Comparison of ENCODE assay signal across 9 cellular contexts in genomic region chr13:94620286-94620896, GRCh38. TPM values are rescaled to one million over a fixed set of nuclear protein-coding genes. Genes with fewer than 3 reads are reported as not detected.
DNase-seq lines count a peak whose midpoint lies in the region; ATAC-seq and TF ChIP-seq lines count a peak whose summit lies in the region.
"Had no signal": no experiment of that assay in that cellular context is flagged by ENCODE, and none has a peak within 500 bp of the region (broad histone marks: within the 10 kb centered on the region; RNA-seq: fewer than 3 reads in every experiment).

No MANE protein-coding gene starts in this region.

- no peaks in the 10 kb centered on the region for H3K27me3 Mint-ChIP-seq in CD14-positive monocyte (ENCODE audit: low read depth in 3 of 3)

- ATAC-seq in GM18499 (IDR thresholded peaks at IDR 0.05; ENCODE audit: insufficient read depth, unreplicated experiment): peak; percentile 80
- peak; percentile 82 for ATAC-seq in HG02798 (IDR thresholded peaks at IDR 0.05; ENCODE audit: poor library complexity, unreplicated experiment)

- intact Hi-C loops in CD14-positive monocyte (cut with micrococcal nuclease): no loop called here
- intact Hi-C loops in vagina (cut with DNase I): loop anchor here (5.0 kb wide), 1 partner anchor 188 kb away; no protein-coding TSS in a partner anchor

- H3K27ac Mint-ChIP-seq in CD14-positive monocyte: no peak overlapping the region

- TF ChIP-seq RAD21 in liver (IDR thresholded peaks at IDR 0.05): peak; percentile 70 to 81

- H3K27ac ChIP-seq in liver (ENCODE audit: low read depth in 1 of 2, low read length in 2 of 2): no peak overlapping the region
- no peak overlapping the region for H3K27ac ChIP-seq in vagina
- H3K27ac ChIP-seq: SJCRH30 had no signal

- H3K4me3 ChIP-seq in liver (ENCODE audit: low read depth in 1 of 3, low read length in 3 of 3) (no peak overlapping the region), vagina (no peak overlapping the region)
- H3K4me3 ChIP-seq: SJCRH30 had no signal

- no peak overlapping the region for H3K4me3 Mint-ChIP-seq in CD14-positive monocyte

- H3K9ac ChIP-seq in liver (ENCODE audit: low read depth in 1 of 2, low read length in 2 of 2): no peak overlapping the region

- no peaks in the 10 kb centered on the region for H3K27me3 ChIP-seq in liver (ENCODE audit: control insufficient read depth in 4 of 4, insufficient read depth in 4 of 4, low read length in 3 of 4)
- H3K27me3 ChIP-seq in vagina: no peaks in the 10 kb centered on the region
- H3K27me3 ChIP-seq: SJCRH30 had no signal

- H3K36me3 Mint-ChIP-seq in CD14-positive monocyte: peaks cover 16 to 46% of the 10 kb centered on the region in 2 donors

- no peaks in the 10 kb centered on the region for H3K9me3 ChIP-seq in liver (ENCODE audit: control insufficient read depth in 4 of 4, low read length in 3 of 4)
- no peaks in the 10 kb centered on the region for H3K9me3 ChIP-seq in vagina
- H3K9me3 ChIP-seq: SJCRH30 had no signal

- TF ChIP-seq POLR2A in vagina (IDR thresholded peaks at IDR 0.05): no peak

- H3K4me1 ChIP-seq in liver (ENCODE audit: control insufficient read depth in 4 of 4, insufficient read depth in 4 of 4, low read length in 3 of 4): no peaks in the 10 kb centered on the region
- no peaks in the 10 kb centered on the region for H3K4me1 ChIP-seq in vagina

- TF ChIP-seq CTCF in CD14-positive monocyte (IDR thresholded peaks at IDR 0.05) (peak; percentile 58), liver (IDR thresholded peaks at IDR 0.05; ENCODE audit: low read depth, low read length, missing input control) (peak; percentile 55), vagina (IDR thresholded peaks at IDR 0.05) (peak in 1 of 3 experiments; percentile 32)

- peaks cover 6% of the 10 kb centered on the region for H3K4me1 Mint-ChIP-seq in CD14-positive monocyte

- no peak for DNase-seq in CD14-positive monocyte (ENCODE audit: low spot score)
- peak; percentile 11 for DNase-seq in NCI-H2029 (lab: John Stamatoyannopoulos, UW)
- peak; percentile 35 for DNase-seq in amniotic epithelial cell (ENCODE audit: low read depth)
- DNase-seq in vagina (ENCODE audit: extremely low spot score in 2 of 2): no peak
- DNase-seq in activated CD8-positive, alpha-beta memory T cell treated with anti-CD3 and anti-CD28 coated beads, Interleukin-2, amount 50 U/mL, for 48 hours: no peak

- 84% methylated on average over 2 of the region's 2 CpGs for WGBS in liver

- peaks cover 0 to 3% (median 0%) of the 10 kb centered on the region in 7 donors for H3K9me3 Mint-ChIP-seq in CD14-positive monocyte

- H3K36me3 ChIP-seq in liver (ENCODE audit: control insufficient read depth in 4 of 4, insufficient read depth in 3 of 4, low read depth in 1 of 4, low read length in 3 of 4): peaks cover 0 to 24% (median 8%) of the 10 kb centered on the region in 4 donors
- peaks cover 0 to 22% of the 10 kb centered on the region in 2 donors for H3K36me3 ChIP-seq in vagina

TF ChIP-seq in liver, 16 proteins besides CTCF, POLR2A, EP300 and RAD21:
- TF ChIP-seq SP1 (IDR thresholded peaks at IDR 0.05) (no peak), EGR1 (IDR thresholded peaks at IDR 0.05; ENCODE audit: low read depth in 2 of 2) (no peak), MAX (IDR thresholded peaks at IDR 0.05) (no peak), HNF4G (IDR thresholded peaks at IDR 0.05) (no peak), TAF1 (conservative IDR thresholded peaks at IDR 0.05) (no peak), YY1 (IDR thresholded peaks at IDR 0.05) (no peak), HNF4A (conservative IDR thresholded peaks at IDR 0.05) (no peak), NR2F2 (IDR thresholded peaks at IDR 0.05) (no peak), FOXA1 (IDR thresholded peaks at IDR 0.05) (no peak), ZBTB33 (IDR thresholded peaks at IDR 0.05) (no peak)

RNA-seq across cellular contexts. Expression of gene GPR180, which starts 18.7 kb away (rescaled TPM):
- polyA plus RNA-seq in CD14-positive monocyte: 1 to 10 TPM; 1.0 to 1.1 TPM
- total RNA-seq in liver: 1 to 10 TPM; 3.5 to 8.3 TPM
- 1 to 10 TPM; 2.1 to 2.2 TPM for polyA plus RNA-seq in liver
- total RNA-seq in vagina: 5.6 TPM

RNA-seq across cellular contexts. Expression of gene TGDS, which starts 24.4 kb away (rescaled TPM):
- polyA plus RNA-seq in CD14-positive monocyte: 1 to 10 TPM; 5.6 to 6.8 TPM
- 10 to 100 TPM in 1 of 2 donors, 1 to 10 TPM in 1; 7.8 to 11.4 TPM for total RNA-seq in liver
- 10 to 100 TPM in 1 of 2 donors, 1 to 10 TPM in 1; 5.7 to 11.1 TPM for polyA plus RNA-seq in liver
- total RNA-seq in vagina: 9.6 TPM

Comparison
In these comparisons a context has a peak if more than half of its experiments do, and no peak if none do; other contexts are left out.
1. DNase-seq: peak in NCI-H2029 (single experiment) and amniotic epithelial cell (single experiment); none in CD14-positive monocyte (single experiment), vagina (0 of 2) and activated CD8-positive, alpha-beta memory T cell treated with anti-CD3 and anti-CD28 coated beads, Interleukin-2, amount 50 U/mL, for 48 hours (single experiment).